ENCODE assay signal across 2 cellular contexts in the genomic region with DNA sequence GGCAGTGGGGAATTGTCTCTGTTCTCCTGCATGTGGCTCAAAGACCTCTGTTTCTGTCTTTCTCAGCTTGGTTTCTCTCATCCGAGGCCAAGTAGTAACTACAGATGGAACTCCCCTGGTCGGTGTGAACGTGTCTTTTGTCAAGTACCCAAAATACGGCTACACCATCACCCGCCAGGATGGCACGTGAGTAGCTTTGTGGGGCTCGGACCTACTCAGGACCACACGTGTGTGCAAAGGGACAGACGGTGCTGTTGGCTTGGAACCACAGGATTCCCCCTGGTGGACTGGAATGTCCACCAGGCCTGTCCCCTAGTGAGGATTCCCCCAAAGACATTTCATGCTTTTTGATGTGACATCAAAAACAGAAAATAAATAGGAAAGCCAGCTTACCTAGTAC.
TF ChIP-seq lines count a peak whose summit lies in the region.

No MANE protein-coding gene starts in this region.

TF ChIP-seq in HepG2, 621 proteins besides CTCF, POLR2A, EP300 and RAD21:
- TF ChIP-seq, protein P1, sequence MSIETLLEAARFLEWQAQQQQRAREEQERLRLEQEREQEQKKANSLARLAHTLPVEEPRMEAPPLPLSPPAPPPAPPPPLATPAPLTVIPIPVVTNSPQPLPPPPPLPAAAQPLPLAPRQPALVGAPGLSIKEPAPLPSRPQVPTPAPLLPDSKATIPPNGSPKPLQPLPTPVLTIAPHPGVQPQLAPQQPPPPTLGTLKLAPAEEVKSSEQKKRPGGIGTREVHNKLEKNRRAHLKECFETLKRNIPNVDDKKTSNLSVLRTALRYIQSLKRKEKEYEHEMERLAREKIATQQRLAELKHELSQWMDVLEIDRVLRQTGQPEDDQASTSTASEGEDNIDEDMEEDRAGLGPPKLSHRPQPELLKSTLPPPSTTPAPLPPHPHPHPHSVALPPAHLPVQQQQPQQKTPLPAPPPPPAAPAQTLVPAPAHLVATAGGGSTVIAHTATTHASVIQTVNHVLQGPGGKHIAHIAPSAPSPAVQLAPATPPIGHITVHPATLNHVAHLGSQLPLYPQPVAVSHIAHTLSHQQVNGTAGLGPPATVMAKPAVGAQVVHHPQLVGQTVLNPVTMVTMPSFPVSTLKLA (IDR thresholded peaks at IDR 0.05): peak; percentile 9; the same call in 1 of the 2 replicates
- TF ChIP-seq YY1 (IDR thresholded peaks at IDR 0.05; ENCODE audit: insufficient read depth, insufficient replicate concordance, low read depth, low read length): no peak

TF ChIP-seq in GM12878, 131 proteins besides CTCF, POLR2A, EP300 and RAD21:
- TF ChIP-seq, protein P2, sequence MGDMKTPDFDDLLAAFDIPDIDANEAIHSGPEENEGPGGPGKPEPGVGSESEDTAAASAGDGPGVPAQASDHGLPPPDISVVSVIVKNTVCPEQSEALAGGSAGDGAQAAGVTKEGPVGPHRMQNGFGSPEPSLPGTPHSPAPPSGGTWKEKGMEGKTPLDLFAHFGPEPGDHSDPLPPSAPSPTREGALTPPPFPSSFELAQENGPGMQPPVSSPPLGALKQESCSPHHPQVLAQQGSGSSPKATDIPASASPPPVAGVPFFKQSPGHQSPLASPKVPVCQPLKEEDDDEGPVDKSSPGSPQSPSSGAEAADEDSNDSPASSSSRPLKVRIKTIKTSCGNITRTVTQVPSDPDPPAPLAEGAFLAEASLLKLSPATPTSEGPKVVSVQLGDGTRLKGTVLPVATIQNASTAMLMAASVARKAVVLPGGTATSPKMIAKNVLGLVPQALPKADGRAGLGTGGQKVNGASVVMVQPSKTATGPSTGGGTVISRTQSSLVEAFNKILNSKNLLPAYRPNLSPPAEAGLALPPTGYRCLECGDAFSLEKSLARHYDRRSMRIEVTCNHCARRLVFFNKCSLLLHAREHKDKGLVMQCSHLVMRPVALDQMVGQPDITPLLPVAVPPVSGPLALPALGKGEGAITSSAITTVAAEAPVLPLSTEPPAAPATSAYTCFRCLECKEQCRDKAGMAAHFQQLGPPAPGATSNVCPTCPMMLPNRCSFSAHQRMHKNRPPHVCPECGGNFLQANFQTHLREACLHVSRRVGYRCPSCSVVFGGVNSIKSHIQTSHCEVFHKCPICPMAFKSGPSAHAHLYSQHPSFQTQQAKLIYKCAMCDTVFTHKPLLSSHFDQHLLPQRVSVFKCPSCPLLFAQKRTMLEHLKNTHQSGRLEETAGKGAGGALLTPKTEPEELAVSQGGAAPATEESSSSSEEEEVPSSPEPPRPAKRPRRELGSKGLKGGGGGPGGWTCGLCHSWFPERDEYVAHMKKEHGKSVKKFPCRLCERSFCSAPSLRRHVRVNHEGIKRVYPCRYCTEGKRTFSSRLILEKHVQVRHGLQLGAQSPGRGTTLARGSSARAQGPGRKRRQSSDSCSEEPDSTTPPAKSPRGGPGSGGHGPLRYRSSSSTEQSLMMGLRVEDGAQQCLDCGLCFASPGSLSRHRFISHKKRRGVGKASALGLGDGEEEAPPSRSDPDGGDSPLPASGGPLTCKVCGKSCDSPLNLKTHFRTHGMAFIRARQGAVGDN (IDR thresholded peaks at IDR 0.05): 0 out of 2 replicates have a peak, but pooled peaks have one; percentile 26
- TF ChIP-seq IRF4 (IDR thresholded peaks at IDR 0.05; ENCODE audit: low read depth, low read length) (no peak), BHLHE40 (IDR thresholded peaks at IDR 0.05; ENCODE audit: borderline replicate concordance in 1 of 2, low read depth in 2 of 2, low read length in 1 of 2) (peak; percentile 66 to 82; a peak in 3 of 4 replicates), IKZF1 (conservative IDR thresholded peaks at IDR 0.05) (no peak)
- TF ChIP-seq, protein P3, sequence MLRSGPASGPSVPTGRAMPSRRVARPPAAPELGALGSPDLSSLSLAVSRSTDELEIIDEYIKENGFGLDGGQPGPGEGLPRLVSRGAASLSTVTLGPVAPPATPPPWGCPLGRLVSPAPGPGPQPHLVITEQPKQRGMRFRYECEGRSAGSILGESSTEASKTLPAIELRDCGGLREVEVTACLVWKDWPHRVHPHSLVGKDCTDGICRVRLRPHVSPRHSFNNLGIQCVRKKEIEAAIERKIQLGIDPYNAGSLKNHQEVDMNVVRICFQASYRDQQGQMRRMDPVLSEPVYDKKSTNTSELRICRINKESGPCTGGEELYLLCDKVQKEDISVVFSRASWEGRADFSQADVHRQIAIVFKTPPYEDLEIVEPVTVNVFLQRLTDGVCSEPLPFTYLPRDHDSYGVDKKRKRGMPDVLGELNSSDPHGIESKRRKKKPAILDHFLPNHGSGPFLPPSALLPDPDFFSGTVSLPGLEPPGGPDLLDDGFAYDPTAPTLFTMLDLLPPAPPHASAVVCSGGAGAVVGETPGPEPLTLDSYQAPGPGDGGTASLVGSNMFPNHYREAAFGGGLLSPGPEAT (IDR thresholded peaks at IDR 0.05; ENCODE audit: low read depth): 0 out of 2 replicates have a peak, but pooled peaks have one; percentile 18
